In genomic region chr6:169225131-169225576, GRCh38 we compare ENCODE assay signal across 26 cellular contexts. TPM values are rescaled to one million over a fixed set of nuclear protein-coding genes. Genes with fewer than 3 reads are reported as not detected.
DNase-seq lines count a peak whose midpoint lies in the region; ATAC-seq and TF ChIP-seq lines count a peak whose summit lies in the region.
"Had no signal": no experiment of that assay in that cellular context is flagged by ENCODE, and none has a peak within 500 bp of the region (broad histone marks: within the 10 kb centered on the region; RNA-seq: fewer than 3 reads in every experiment).

No MANE protein-coding gene starts in this region.

- intact Hi-C loops in adrenal gland (cut with DNase I) (no loop called here), right cardiac atrium (cut with DNase I) (no loop called here)

- TF ChIP-seq POLR2A in adrenal gland (IDR thresholded peaks at IDR 0.05), result no peak

- no peaks in the 10 kb centered on the region for H3K27me3 ChIP-seq in H7 (ENCODE audit: control insufficient read depth, insufficient read depth, low read length)
- no peaks in the 10 kb centered on the region for H3K27me3 ChIP-seq in adrenal gland
- no peaks in the 10 kb centered on the region for H3K27me3 ChIP-seq in right cardiac atrium (ENCODE audit: control insufficient read depth, insufficient read depth)
- peaks cover 2% of the 10 kb centered on the region for H3K27me3 ChIP-seq in rectal smooth muscle tissue (ENCODE audit: control insufficient read depth, insufficient read depth, low read length)

- peak; percentile 22 for DNase-seq in H7
- peak in 4 of 7 donors; percentile 52 to 75 (median 54) for DNase-seq in adrenal gland
- DNase-seq in right cardiac atrium, result peak in 2 of 3 donors; percentile 73 to 77
- no peak for DNase-seq in D341Med (ENCODE audit: low spot score)
- DNase-seq in activated CD4-positive, alpha-beta T cell treated with anti-CD3 and anti-CD28 coated beads, Interleukin-2, amount 50 U/mL, for 1 hour, result no peak
- DNase-seq: cerebellar nuclear complex; DMS79 treated with DMSO at 0.1 percent for 48 hours; effector CD4-positive, alpha-beta T cell; GF-D8; NCI-H1105; NCI-H187 treated with DMSO at 0.1 percent for 48 hours; NCI-H524 treated with DMSO at 0.1 percent for 48 hours; NK-92 treated with Interleukin-12 subunit alpha and Interleukin-12 subunit beta, amount 100 ng/mL, for 24 hours; PC-3; stimulated activated CD8-positive, alpha-beta memory T cell treated with anti-CD3 and anti-CD28 coated beads, Interleukin-4, amount 100 ng/mL, for 48 hours; stimulated activated naive CD8-positive, alpha-beta T cell treated with anti-CD3 and anti-CD28 coated beads, Interleukin-15, amount 100 ng/mL, for 72 hours; SW 1271; T-helper 9 cell; trophoblast cell had no signal

- H3K9me3 ChIP-seq in adrenal gland (replicated peaks in 1 of 3) (no peaks in the 10 kb centered on the region), right cardiac atrium (ENCODE audit: control insufficient read depth, low read length) (no peaks in the 10 kb centered on the region)

- WGBS in adrenal gland, 4 donors, result 38 to 77% (median 58%) methylated on average over 13 to 23 of the region's 23 CpGs
- WGBS in right cardiac atrium, result 86% methylated on average over 23 of the region's 23 CpGs

- H3K4me3 ChIP-seq in H7 (ENCODE audit: insufficient read depth, low read depth, low read length) (no peak overlapping the region), adrenal gland (no peak overlapping the region), right cardiac atrium (ENCODE audit: low read length) (no peak overlapping the region), rectal smooth muscle tissue (ENCODE audit: low read length) (no peak overlapping the region)

- no peak overlapping the region for H3K9ac ChIP-seq in rectal smooth muscle tissue (ENCODE audit: low read length)

- H3K36me3 ChIP-seq in H7 (replicated peaks; ENCODE audit: control insufficient read depth, insufficient read depth, low read length) (peaks cover 2% of the 10 kb centered on the region), adrenal gland (replicated peaks in 1 of 2) (no peaks in the 10 kb centered on the region), rectal smooth muscle tissue (ENCODE audit: control insufficient read depth, insufficient read depth, low read length) (peaks cover 4% of the 10 kb centered on the region)

- peak overlapping the region in 4 of 5 donors; percentile 37 to 89 (median 62) for H3K27ac ChIP-seq in adrenal gland
- no peak overlapping the region for H3K27ac ChIP-seq in right cardiac atrium (ENCODE audit: low read length)
- H3K27ac ChIP-seq in rectal smooth muscle tissue (ENCODE audit: low read depth, low read length), result peak overlapping the region; percentile 15
- H3K27ac ChIP-seq: C4-2B, VCaP had no signal

- H3K4me1 ChIP-seq in adrenal gland (replicated peaks in 1 of 2) (peaks cover 5 to 10% of the 10 kb centered on the region in 2 donors), right cardiac atrium (ENCODE audit: control insufficient read depth, insufficient read depth, low read length) (no peaks in the 10 kb centered on the region), rectal smooth muscle tissue (ENCODE audit: control insufficient read depth, insufficient read depth, low read length) (no peaks in the 10 kb centered on the region)

- no peak for TF ChIP-seq CTCF in adrenal gland (IDR thresholded peaks at IDR 0.05)

- ATAC-seq in right cardiac atrium (peak in 1 of 2 donors; percentile 30), GM21576 (IDR thresholded peaks at IDR 0.05; ENCODE audit: unreplicated experiment) (no peak)
- ATAC-seq: activated T-helper 17 cell treated with anti-CD3 and anti-CD28 coated beads, Interleukin-2, amount 50 U/mL, for 72 hours; HCT116; PC-3; stimulated activated naive CD8-positive, alpha-beta T cell treated with anti-CD3 and anti-CD28 coated beads, Interleukin-15, amount 100 ng/mL, for 72 hours had no signal

RNA-seq across cellular contexts. Expression of gene THBS2, which starts 28.5 kb away (rescaled TPM):
- 12.7 and 13.3 TPM in 2 replicates for total RNA-seq in H7 (2014; rRNA removed; shearing (Covaris generic))
- total RNA-seq in adrenal gland (10 to 100 TPM in 7 of 8 donors, 1 to 10 TPM in 1; 9.8 to 72.7 (median 27.0) TPM), right cardiac atrium (10 to 100 TPM; 14.4 to 38.8 (median 23.7) TPM)
- polyA plus RNA-seq in adrenal gland (1 to 10 TPM; 5.6 to 7.9 (median 6.1) TPM), right cardiac atrium (8.7 TPM)
- total RNA-seq: activated T-helper 17 cell treated with anti-CD3 and anti-CD28 coated beads, Interleukin-2, amount 50 U/mL, for 72 hours; PC-3; progenitor cell of endocrine pancreas had no signal

Comparison
In these comparisons a context has a peak if more than half of its experiments do, and no peak if none do; other contexts are left out.
1. DNase-seq: peak in H7 (single experiment), adrenal gland (4 of 7) and right cardiac atrium (2 of 3); none in D341Med (single experiment) and activated CD4-positive, alpha-beta T cell treated with anti-CD3 and anti-CD28 coated beads, Interleukin-2, amount 50 U/mL, for 1 hour (single experiment).